8 cellular contexts compared by ENCODE assay signal in genomic region chr13:100646030-100646673, GRCh38. TPM values are rescaled to one million over a fixed set of nuclear protein-coding genes. Genes with fewer than 3 reads are reported as not detected.
A peak's percentile ranks its signal among the peaks of the same experiment; 100 is the strongest.
DNase-seq lines count a peak whose midpoint lies in the region; ATAC-seq and TF ChIP-seq lines count a peak whose summit lies in the region.

No MANE protein-coding gene starts in this region.

- no peak for DNase-seq in AG09309 (ENCODE audit: low read depth)
- peak; percentile 10 for DNase-seq in HK-2 (ENCODE audit: unreplicated experiment)
- peak; percentile 43 for DNase-seq in amniotic epithelial cell (ENCODE audit: low read depth)
- no peak for DNase-seq in SKM-1 treated with dmso at 0.1 percent for 144 hours (lab: John Stamatoyannopoulos, UW; ENCODE audit: unreplicated experiment)

- peak overlapping the region; percentile 58 for H3K27ac ChIP-seq in layer of hippocampus (ENCODE audit: low read depth, low read length)

- peak; percentile 65 for TF ChIP-seq CTCF in AG09309 (IDR thresholded peaks at IDR 0.05; ENCODE audit: control insufficient read depth, insufficient read depth, low read depth, low read length, missing control alignments)

- no peaks in the 10 kb centered on the region for H3K27me3 ChIP-seq in layer of hippocampus (ENCODE audit: control insufficient read depth, insufficient read depth, low read length)

- no peak for ATAC-seq in GM18867 (IDR thresholded peaks at IDR 0.05; ENCODE audit: unreplicated experiment)
- no peak for ATAC-seq in GM21526 (IDR thresholded peaks at IDR 0.05; ENCODE audit: low FRiP score, unreplicated experiment)
- ATAC-seq in esophagus mucosa: no peak

- no peak overlapping the region for H3K4me3 ChIP-seq in AG09309 (ENCODE audit: control insufficient read depth, low read depth, low read length)

RNA-seq across cellular contexts. Expression of gene TMTC4, which starts 28.4 kb away (rescaled TPM):
- 5.6 TPM for total RNA-seq in esophagus mucosa

RNA-seq across cellular contexts. Expression of gene GGACT, which starts 57.6 kb away (rescaled TPM):
- total RNA-seq in esophagus mucosa: 3.6 TPM

Comparison
In these comparisons a context has a peak if more than half of its experiments do, and no peak if none do; other contexts are left out.
1. DNase-seq: peak in HK-2 (single experiment) and amniotic epithelial cell (single experiment); none in AG09309 (single experiment) and SKM-1 treated with dmso at 0.1 percent for 144 hours (single experiment).